8 cellular contexts compared by ENCODE assay signal in the genomic region with DNA sequence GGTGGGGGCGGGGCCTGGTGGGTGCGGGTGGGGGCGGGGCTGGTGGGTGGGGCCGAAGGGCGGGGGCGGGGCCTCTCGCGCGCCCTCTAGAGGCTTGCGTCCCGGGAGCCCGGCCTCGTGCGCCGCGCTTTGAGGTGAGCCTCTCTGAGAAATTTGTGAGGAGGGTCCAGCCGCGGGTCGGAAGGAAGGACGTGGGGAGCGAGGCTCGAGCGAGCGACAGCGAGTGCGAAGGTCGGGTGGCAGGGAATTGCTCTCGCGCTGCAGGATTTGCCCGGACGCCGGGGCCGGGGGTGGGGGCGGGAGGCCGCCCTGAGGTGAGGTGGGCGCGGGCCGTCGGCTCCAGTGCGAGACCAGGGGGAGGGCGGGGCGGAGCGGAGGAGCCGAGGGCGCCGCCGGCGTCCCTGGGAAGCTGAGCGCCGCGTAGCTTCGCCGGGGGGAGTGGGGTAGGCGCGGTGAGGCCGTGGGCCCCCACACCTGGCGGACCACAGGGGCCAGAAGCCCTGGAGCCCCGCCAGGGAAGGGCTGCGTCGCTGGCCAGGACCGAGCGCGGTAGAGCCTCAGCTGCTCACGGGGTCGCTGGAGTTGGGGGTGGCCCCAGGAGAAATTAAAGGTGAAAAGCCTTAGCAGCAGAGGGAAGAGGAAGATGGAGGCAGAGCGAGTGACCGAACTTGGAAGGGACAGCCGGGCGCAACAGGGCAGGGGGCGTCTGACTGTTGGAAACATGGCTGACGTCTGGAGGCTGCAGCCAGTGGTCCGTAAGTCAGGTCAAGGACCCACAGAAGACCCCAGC. TPM values are rescaled to one million over a fixed set of nuclear protein-coding genes. Genes with fewer than 3 reads are reported as not detected.
DNase-seq lines count a peak whose midpoint lies in the region; ATAC-seq and TF ChIP-seq lines count a peak whose summit lies in the region.

No MANE protein-coding gene starts in this region.

- H3K27ac ChIP-seq in left ventricle myocardium inferior (replicated peaks) = peak overlapping the region; percentile 95
- peak overlapping the region; percentile 80 to 90 (median 82) for H3K27ac ChIP-seq in sigmoid colon

- no peak for TF ChIP-seq EP300 in sigmoid colon (IDR thresholded peaks at IDR 0.05)

- no peaks in the 10 kb centered on the region for H3K27me3 Mint-ChIP-seq in activated T-cell treated with anti-CD3 and anti-CD28 coated beads, Interleukin-2, amount 50 U/mL, for 4 hours (ENCODE audit: low read depth)

- DNase-seq in NOMO-1 (lab: John Stamatoyannopoulos, UW; ENCODE audit: unreplicated experiment in 2 of 2) (peak; percentile 57 to 70), NOMO-1 treated with DMSO at 0.1 percent for 48 hours (lab: John Stamatoyannopoulos, UW; ENCODE audit: unreplicated experiment) (no peak), H7 (peak; percentile 92), NCI-H1092 (lab: John Stamatoyannopoulos, UW) (peak; percentile 59), left ventricle myocardium inferior (no peak), sigmoid colon (peak; percentile 74), medulla oblongata (ENCODE audit: extremely low spot score) (no peak)
- no peak for DNase-seq in activated T-cell treated with anti-CD3 and anti-CD28 coated beads, Interleukin-2, amount 50 U/mL, for 4 hours

- H3K4me3 ChIP-seq in H7 (ENCODE audit: insufficient read depth, low read depth, low read length) (peak overlapping the region; percentile 65), left ventricle myocardium inferior (peak overlapping the region; percentile 99), sigmoid colon (peak overlapping the region; percentile 49 to 100 (median 89))

- H3K4me1 Mint-ChIP-seq in activated T-cell treated with anti-CD3 and anti-CD28 coated beads, Interleukin-2, amount 50 U/mL, for 4 hours (ENCODE audit: low read depth) = peaks cover 43% of the 10 kb centered on the region

- H3K4me1 ChIP-seq in left ventricle myocardium inferior = peaks cover 56% of the 10 kb centered on the region
- peaks cover 0 to 41% (median 33%) of the 10 kb centered on the region in 4 donors for H3K4me1 ChIP-seq in sigmoid colon

- no peak for TF ChIP-seq POLR2A in sigmoid colon (IDR thresholded peaks at IDR 0.05)

- ATAC-seq in activated T-cell treated with anti-CD3 and anti-CD28 coated beads, Interleukin-2, amount 50 U/mL, for 4 hours = peak; percentile 48 to 53

- H3K9me3 ChIP-seq in left ventricle myocardium inferior (replicated peaks) = no peaks in the 10 kb centered on the region
- no peaks in the 10 kb centered on the region for H3K9me3 ChIP-seq in sigmoid colon

- 2% methylated on average over 72 of the region's 72 CpGs for WGBS in sigmoid colon, 2 donors

- H3K27me3 ChIP-seq in H7 (ENCODE audit: control insufficient read depth, insufficient read depth, low read length) (peaks cover 4% of the 10 kb centered on the region), left ventricle myocardium inferior (ENCODE audit: low read depth) (no peaks in the 10 kb centered on the region), sigmoid colon (no peaks in the 10 kb centered on the region)

- H3K36me3 ChIP-seq in H7 (replicated peaks; ENCODE audit: control insufficient read depth, insufficient read depth, low read length) (peaks cover 4% of the 10 kb centered on the region), left ventricle myocardium inferior (peaks cover 20% of the 10 kb centered on the region), sigmoid colon (peaks cover 0 to 18% (median 9%) of the 10 kb centered on the region in 4 donors)

- intact Hi-C loops in left ventricle myocardium inferior (cut with micrococcal nuclease) = no loop called here
- intact Hi-C loops in sigmoid colon (cut with DNase I) = loop anchor here (2.0 to 5.0 kb wide), 4 partner anchors 57 to 257 kb away; partner anchors contain the start of genes PCNT and YBEY

- TF ChIP-seq CTCF in left ventricle myocardium inferior (IDR thresholded peaks at IDR 0.05; ENCODE audit: borderline replicate concordance) (peak; percentile 59), sigmoid colon (IDR thresholded peaks at IDR 0.05) (peak in 3 of 4 experiments; percentile 21 to 74 (median 35))

- H3K36me3 Mint-ChIP-seq in activated T-cell treated with anti-CD3 and anti-CD28 coated beads, Interleukin-2, amount 50 U/mL, for 4 hours (ENCODE audit: insufficient read depth) = peaks cover 21% of the 10 kb centered on the region

- H3K9me3 Mint-ChIP-seq in activated T-cell treated with anti-CD3 and anti-CD28 coated beads, Interleukin-2, amount 50 U/mL, for 4 hours = no peaks in the 10 kb centered on the region

- H3K4me3 Mint-ChIP-seq in activated T-cell treated with anti-CD3 and anti-CD28 coated beads, Interleukin-2, amount 50 U/mL, for 4 hours = peak overlapping the region; percentile 90

RNA-seq across cellular contexts. Expression of gene LSS, which starts 0.8 kb away (rescaled TPM):
- total RNA-seq in H7 (2014; rRNA removed; shearing (Covaris generic)) = 44.6 and 53.3 TPM in 2 replicates
- total RNA-seq in activated T-cell treated with anti-CD3 and anti-CD28 coated beads, Interleukin-2, amount 50 U/mL, for 4 hours = 10 to 100 TPM; 14.5 to 20.6 (median 17.2) TPM
- total RNA-seq in left ventricle myocardium inferior (52.0 TPM), sigmoid colon (10 to 100 TPM; 47.6 to 63.7 (median 57.0) TPM)
- polyA plus RNA-seq in sigmoid colon = 10 to 100 TPM; 17.4 to 78.6 (median 27.5) TPM

RNA-seq across cellular contexts. Expression of gene SPATC1L, which starts 45.1 kb away (rescaled TPM):
- 35.5 and 41.5 TPM in 2 replicates for total RNA-seq in H7 (2014; rRNA removed; shearing (Covaris generic))
- 10 to 100 TPM in 2 of 3 donors, 1 to 10 TPM in 1; 6.8 to 17.5 (median 10.6) TPM for total RNA-seq in activated T-cell treated with anti-CD3 and anti-CD28 coated beads, Interleukin-2, amount 50 U/mL, for 4 hours
- 7.0 TPM for total RNA-seq in left ventricle myocardium inferior
- 10 to 100 TPM in 1 of 4 donors, 1 to 10 TPM in 2, under 1 TPM in 1; 0.95 to 18.3 (median 7.1) TPM for total RNA-seq in sigmoid colon
- 10 to 100 TPM in 1 of 3 donors, 1 to 10 TPM in 2; 3.2 to 11.0 (median 7.8) TPM for polyA plus RNA-seq in sigmoid colon

RNA-seq across cellular contexts. Expression of gene MCM3AP, which starts 56.1 kb away (rescaled TPM):
- total RNA-seq in H7 (2014; rRNA removed; shearing (Covaris generic)) = 84.8 and 112 TPM in 2 replicates
- total RNA-seq in activated T-cell treated with anti-CD3 and anti-CD28 coated beads, Interleukin-2, amount 50 U/mL, for 4 hours = 100 to 1,000 TPM; 134 to 144 (median 140) TPM
- 58.8 TPM for total RNA-seq in left ventricle myocardium inferior
- total RNA-seq in sigmoid colon = 10 to 100 TPM; 41.1 to 92.8 (median 52.5) TPM
- 10 to 100 TPM; 16.9 to 53.1 (median 19.8) TPM for polyA plus RNA-seq in sigmoid colon

RNA-seq across cellular contexts. Expression of gene YBEY, which starts 56.8 kb away (rescaled TPM):
- 28.0 and 35.0 TPM in 2 replicates for total RNA-seq in H7 (2014; rRNA removed; shearing (Covaris generic))
- 10 to 100 TPM; 20.5 to 21.8 (median 20.9) TPM for total RNA-seq in activated T-cell treated with anti-CD3 and anti-CD28 coated beads, Interleukin-2, amount 50 U/mL, for 4 hours
- total RNA-seq in left ventricle myocardium inferior = 17.1 TPM
- total RNA-seq in sigmoid colon = 10 to 100 TPM in 3 of 4 donors, 1 to 10 TPM in 1; 9.0 to 15.1 (median 13.2) TPM
- polyA plus RNA-seq in sigmoid colon = 10 to 100 TPM; 16.2 to 36.6 (median 30.3) TPM

Comparison
In these comparisons a context has a peak if more than half of its experiments do, and no peak if none do; other contexts are left out.
1. DNase-seq: peak in NOMO-1 (2 of 2), H7 (single experiment), NCI-H1092 (single experiment) and sigmoid colon (single experiment); none in NOMO-1 treated with DMSO at 0.1 percent for 48 hours (single experiment), activated T-cell treated with anti-CD3 and anti-CD28 coated beads, Interleukin-2, amount 50 U/mL, for 4 hours (single experiment), left ventricle myocardium inferior (single experiment) and medulla oblongata (single experiment).
2. Peak in every context shown above with its lines, with median percentiles within 50 percentile points of each other: H3K4me3 ChIP-seq.